ENCODE assay signal across 1 cellular context in genomic region chr2:31693882-31694281, GRCh38.
TF ChIP-seq lines count a peak whose summit lies in the region.

No MANE protein-coding gene starts in this region.

TF ChIP-seq in HepG2, 621 proteins besides CTCF, POLR2A, EP300 and RAD21 (continued from another document):
- TF ChIP-seq ZNF280D (CRISPR knock-in tag; IDR thresholded peaks at IDR 0.05) (peak; percentile 75; the same call in 1 of the 2 replicates), ZNF280B (CRISPR knock-in tag; IDR thresholded peaks at IDR 0.05; ENCODE audit: borderline replicate concordance) (peak; percentile 90), CBX1 (IDR thresholded peaks at IDR 0.05; ENCODE audit: low read depth) (peak; percentile 72), ARID5B (CRISPR knock-in tag; IDR thresholded peaks at IDR 0.05) (no peak), ZNF33B (CRISPR knock-in tag; IDR thresholded peaks at IDR 0.05) (no peak), GPN1 (CRISPR knock-in tag; IDR thresholded peaks at IDR 0.05; ENCODE audit: borderline replicate concordance) (no peak)
